Comparison of ENCODE assay signal across 7 cellular contexts in the genomic region with DNA sequence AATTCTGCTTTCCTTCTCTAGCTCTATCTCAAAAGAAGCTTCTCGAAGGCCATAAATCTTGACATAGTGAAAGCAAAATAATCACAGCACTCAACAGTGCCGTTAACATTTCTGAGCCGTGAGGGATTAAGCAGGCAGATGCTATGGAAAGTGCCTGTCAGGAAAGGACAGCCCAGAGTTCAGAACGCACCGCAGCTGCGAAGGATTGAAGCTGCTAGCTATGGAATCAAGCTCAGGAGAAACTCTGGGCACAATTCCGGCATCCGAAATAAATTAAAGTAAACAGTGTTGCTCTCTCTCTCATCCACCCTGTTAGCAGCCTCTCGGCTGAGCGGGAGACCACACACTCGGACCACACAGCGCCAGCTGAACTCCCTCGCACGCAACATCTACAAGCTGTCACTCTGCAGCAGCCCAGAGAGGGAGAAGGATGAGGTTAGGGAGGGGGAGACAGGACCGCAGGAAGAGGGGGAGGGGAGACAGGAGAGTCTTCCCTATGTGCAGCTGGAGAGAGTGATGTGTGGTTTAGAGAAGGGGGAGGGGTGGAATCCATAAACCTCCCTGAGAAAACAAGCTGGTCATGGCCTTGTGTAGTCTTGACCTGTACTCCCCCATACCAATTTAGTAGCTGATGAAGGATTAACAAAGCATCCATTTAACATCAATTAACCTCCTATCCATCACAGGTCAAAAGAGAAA. TPM values are rescaled to one million over a fixed set of nuclear protein-coding genes. Genes with fewer than 3 reads are reported as not detected.
DNase-seq lines count a peak whose midpoint lies in the region; ATAC-seq and TF ChIP-seq lines count a peak whose summit lies in the region.

No MANE protein-coding gene starts in this region.

- H3K4me1 ChIP-seq in uterus, result no peaks in the 10 kb centered on the region

- intact Hi-C loops in uterus (cut with DNase I; ENCODE audit: low total_unique reads), result no loop called here

- H3K4me3 ChIP-seq in uterus, result peak overlapping the region; percentile 6 to 12

- DNase-seq in GF-D8 (lab: John Stamatoyannopoulos, UW) (peak; percentile 32), NCI-H1417 treated with DMSO at 0.1 percent for 48 hours (lab: John Stamatoyannopoulos, UW) (peak; percentile 40), astrocyte of the hippocampus (ENCODE audit: low read depth, low spot score) (peak; percentile 93), left kidney (ENCODE audit: low read depth, low spot score) (peak; percentile 97), uterus (no peak), cerebellum (ENCODE audit: low spot score) (no peak)

- no peaks in the 10 kb centered on the region for H3K27me3 ChIP-seq in uterus

- no peaks in the 10 kb centered on the region for H3K36me3 ChIP-seq in uterus

- TF ChIP-seq CTCF in uterus (IDR thresholded peaks at IDR 0.05), result no peak

- no peak for TF ChIP-seq POLR2A in uterus (IDR thresholded peaks at IDR 0.05)

- H3K9me3 ChIP-seq in uterus, result no peaks in the 10 kb centered on the region

- H3K27ac ChIP-seq in uterus, result peak overlapping the region; percentile 6 to 35

- no peak for ATAC-seq in GM18502 (IDR thresholded peaks at IDR 0.05; ENCODE audit: poor library complexity, unreplicated experiment)

RNA-seq across cellular contexts. Expression of a gene that starts 9.0 kb away (rescaled TPM):
- total RNA-seq in uterus (10 to 100 TPM; 12.3 to 27.0 (median 22.9) TPM), cerebellum (44.4 TPM)

RNA-seq across cellular contexts. Expression of a gene that starts 27.0 kb away (rescaled TPM):
- 1 to 10 TPM in 3 of 4 donors, not detected in 1; 1.5 to 2.8 (median 2.8) TPM for total RNA-seq in uterus
- total RNA-seq in cerebellum, result 3.8 TPM

Comparison
In these comparisons a context has a peak if more than half of its experiments do, and no peak if none do; other contexts are left out.
1. DNase-seq: peak in GF-D8 (single experiment), NCI-H1417 treated with DMSO at 0.1 percent for 48 hours (single experiment), astrocyte of the hippocampus (single experiment) and left kidney (single experiment); none in uterus (0 of 2) and cerebellum (single experiment).